22 cellular contexts compared by ENCODE assay signal in genomic region chr1:164792410-164793004, GRCh38.
DNase-seq lines count a peak whose midpoint lies in the region; ATAC-seq and TF ChIP-seq lines count a peak whose summit lies in the region.
"Had no signal": no experiment of that assay in that cellular context is flagged by ENCODE, and none has a peak within 500 bp of the region (broad histone marks: within the 10 kb centered on the region; RNA-seq: fewer than 3 reads in every experiment).

No MANE protein-coding gene starts in this region.

- no peak overlapping the region for H3K4me3 Mint-ChIP-seq in Caco-2 (ENCODE audit: unreplicated experiment)
- H3K4me3 Mint-ChIP-seq: CD4-positive, CD25-positive, alpha-beta regulatory T cell; IgD-negative memory B cell had no signal

- H3K9ac ChIP-seq in parathyroid adenoma, result no peak overlapping the region
- H3K9ac ChIP-seq: BLaER1, KMS-11 had no signal

- DNase-seq in Caco-2 (no peak), esophagus muscularis mucosa (ENCODE audit: extremely low spot score) (no peak), uterus (no peak), GM20000 (ENCODE audit: low spot score) (no peak), T1000 (lab: John Stamatoyannopoulos, UW) (no peak)
- DNase-seq: CD4-positive, CD25-positive, alpha-beta regulatory T cell; GOT3; HCEC 1CT; MM.1S; NCI-H2029; NCI-H226; NCI-H510A; NCI-H69; Peyer's patch; SHP77 treated with DMSO at 0.1 percent for 48 hours had no signal

- H3K27me3 ChIP-seq in Caco-2 (replicated peaks; ENCODE audit: control insufficient read depth, insufficient read depth, low read length) (no peaks in the 10 kb centered on the region), esophagus muscularis mucosa (no peaks in the 10 kb centered on the region), parathyroid adenoma (ENCODE audit: control insufficient read depth, insufficient read depth, low read length) (no peaks in the 10 kb centered on the region), uterus (no peaks in the 10 kb centered on the region)
- H3K27me3 ChIP-seq: Peyer's patch had no signal

- no peak for TF ChIP-seq CTCF in Caco-2 (IDR thresholded peaks at IDR 0.05; ENCODE audit: insufficient read depth in 1 of 2, low read depth in 1 of 2, low read length in 1 of 2, severe bottlenecking in 1 of 2, unreplicated experiment in 1 of 2)
- no peak for TF ChIP-seq CTCF in esophagus muscularis mucosa (IDR thresholded peaks at IDR 0.05)
- TF ChIP-seq CTCF in parathyroid adenoma (IDR thresholded peaks at IDR 0.05), result no peak
- TF ChIP-seq CTCF in uterus (IDR thresholded peaks at IDR 0.05), result no peak
- no peak for TF ChIP-seq CTCF in GM20000 (IDR thresholded peaks at IDR 0.05; ENCODE audit: extremely low read depth, missing control alignments)

- POLR2A ChIA-PET in Caco-2 (lab: Charles Lee), result no interaction called here

- H3K27me3 Mint-ChIP-seq in Caco-2 (ENCODE audit: insufficient read depth, unreplicated experiment), result no peaks in the 10 kb centered on the region

- 90% methylated on average over 21 of the region's 21 CpGs for WGBS in esophagus muscularis mucosa

- intact Hi-C loops in Caco-2 (cut with micrococcal nuclease; ENCODE audit: unreplicated experiment) (no loop called here), esophagus muscularis mucosa (cut with DNase I) (no loop called here), uterus (cut with DNase I; ENCODE audit: low total_unique reads) (no loop called here)

- no peak overlapping the region for H3K4me2 ChIP-seq in parathyroid adenoma (ENCODE audit: low read length)
- H3K4me2 ChIP-seq: BLaER1, KMS-11 had no signal

- H3K4me1 Mint-ChIP-seq in Caco-2 (ENCODE audit: low read depth, unreplicated experiment), result peaks cover 6% of the 10 kb centered on the region
- H3K4me1 Mint-ChIP-seq: CD4-positive, CD25-positive, alpha-beta regulatory T cell; IgD-negative memory B cell had no signal

- CTCF ChIA-PET in Caco-2 (lab: Charles Lee), result no interaction called here

- H3K36me3 Mint-ChIP-seq in Caco-2 (ENCODE audit: insufficient read depth, unreplicated experiment), result peaks cover 25% of the 10 kb centered on the region
- H3K36me3 Mint-ChIP-seq: CD4-positive, CD25-positive, alpha-beta regulatory T cell; IgD-negative memory B cell had no signal

- H3K4me1 ChIP-seq in Caco-2, result peaks cover 3% of the 10 kb centered on the region; the same call in 1 of the 2 replicates
- peaks cover 21 to 97% (median 89%) of the 10 kb centered on the region in 4 donors for H3K4me1 ChIP-seq in esophagus muscularis mucosa
- H3K4me1 ChIP-seq in parathyroid adenoma, result peaks cover 19% of the 10 kb centered on the region
- H3K4me1 ChIP-seq in uterus, result peaks cover 15 to 22% of the 10 kb centered on the region in 2 donors

- peak overlapping the region in 3 of 4 donors; percentile 58 to 87 (median 79) for H3K27ac ChIP-seq in esophagus muscularis mucosa (replicated peaks in 1 of 4)
- H3K27ac ChIP-seq in parathyroid adenoma, result peak overlapping the region; percentile 24
- peak overlapping the region; percentile 92 to 94 for H3K27ac ChIP-seq in uterus
- H3K27ac ChIP-seq: BLaER1, HL-60, KMS-11, Peyer's patch, SK-N-MC had no signal

- H3K27ac Mint-ChIP-seq in Caco-2 (ENCODE audit: unreplicated experiment), result peak overlapping the region; percentile 1
- H3K27ac Mint-ChIP-seq: CD4-positive, CD25-positive, alpha-beta regulatory T cell; IgD-negative memory B cell had no signal

- TF ChIP-seq POLR2A in esophagus muscularis mucosa (IDR thresholded peaks at IDR 0.05; ENCODE audit: low read depth) (no peak), uterus (IDR thresholded peaks at IDR 0.05) (no peak)

- no TSS peak for BruUV-seq in Caco-2 (replicated peaks; lab: Mats Ljungman, UMichigan)

- H3K9me3 ChIP-seq in Caco-2 (no peaks in the 10 kb centered on the region), esophagus muscularis mucosa (no peaks in the 10 kb centered on the region), parathyroid adenoma (ENCODE audit: control insufficient read depth, low read length) (no peaks in the 10 kb centered on the region), uterus (no peaks in the 10 kb centered on the region)
- H3K9me3 ChIP-seq: BLaER1, Peyer's patch had no signal

- ATAC-seq in GM21515 (IDR thresholded peaks at IDR 0.05; ENCODE audit: unreplicated experiment), result no peak

- no peaks in the 10 kb centered on the region for H3K9me3 Mint-ChIP-seq in Caco-2 (ENCODE audit: unreplicated experiment)
- H3K9me3 Mint-ChIP-seq: IgD-negative memory B cell had no signal

- no peaks in the 10 kb centered on the region for H3K36me3 ChIP-seq in Caco-2 (ENCODE audit: control insufficient read depth, insufficient read depth, low read length)
- peaks cover 0 to 12% (median 10%) of the 10 kb centered on the region in 4 donors for H3K36me3 ChIP-seq in esophagus muscularis mucosa
- no peaks in the 10 kb centered on the region for H3K36me3 ChIP-seq in parathyroid adenoma (ENCODE audit: control insufficient read depth, insufficient read depth, low read length)
- no peaks in the 10 kb centered on the region for H3K36me3 ChIP-seq in uterus
- H3K36me3 ChIP-seq: Peyer's patch had no signal

- no peak overlapping the region for H2AFZ ChIP-seq in parathyroid adenoma

- H3K4me3 ChIP-seq in Caco-2 (ENCODE audit: low read depth, low read length), result no peak overlapping the region
- no peak overlapping the region for H3K4me3 ChIP-seq in esophagus muscularis mucosa
- H3K4me3 ChIP-seq in parathyroid adenoma (ENCODE audit: low read depth, low read length), result no peak overlapping the region
- H3K4me3 ChIP-seq in uterus, result no peak overlapping the region
- H3K4me3 ChIP-seq: BLaER1, Peyer's patch, SK-N-MC had no signal

- TF ChIP-seq EP300 in esophagus muscularis mucosa (IDR thresholded peaks at IDR 0.05), result no peak

- peaks cover 4% of the 10 kb centered on the region for H3K79me2 ChIP-seq in parathyroid adenoma

Comparison
In these comparisons a context has a peak if more than half of its experiments do, and no peak if none do; other contexts are left out.
1. H3K27ac ChIP-seq: peak in every context shown above with its lines; median percentile 93 in uterus; 79 in esophagus muscularis mucosa; 24 in parathyroid adenoma.